ENCODE assay signal across 27 cellular contexts in the genomic region with DNA sequence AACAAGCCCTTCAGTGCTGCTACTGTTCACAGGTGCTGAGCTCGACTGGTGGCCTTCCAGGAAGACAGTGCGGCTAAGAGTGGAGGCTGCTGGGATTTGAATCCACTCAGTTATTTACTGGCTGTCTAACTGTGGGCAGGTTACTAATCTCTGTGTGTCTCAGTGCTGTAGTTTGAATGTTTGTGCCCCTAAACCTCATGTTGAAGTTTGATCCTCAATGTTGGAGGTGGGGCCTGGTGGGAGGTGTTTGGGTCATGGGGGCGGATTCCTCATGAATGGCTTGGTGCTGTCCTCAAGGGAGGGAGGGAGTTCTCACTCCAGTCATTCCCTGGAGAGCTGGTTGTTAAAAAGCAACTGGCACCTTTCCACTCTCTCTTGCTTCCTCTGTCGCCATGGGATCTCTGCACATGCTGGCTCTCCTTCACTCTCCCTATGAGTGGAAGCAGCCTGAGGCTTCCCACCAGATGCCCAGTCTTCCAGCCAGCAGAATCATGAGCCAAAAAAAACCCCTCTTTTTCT.
"Had no signal": no experiment of that assay in that cellular context is flagged by ENCODE, and none has a peak within 500 bp of the region (broad histone marks: within the 10 kb centered on the region; RNA-seq: fewer than 3 reads in every experiment).

No MANE protein-coding gene starts in this region.

- H3K36me3 ChIP-seq: adrenal gland, colonic mucosa, esophagus squamous epithelium, gastroesophageal sphincter, heart right ventricle, WERI-Rb-1 had no signal

- H3K27me3 ChIP-seq: adrenal gland, body of pancreas, colonic mucosa, gastroesophageal sphincter, heart right ventricle had no signal

- H3K27ac ChIP-seq: adrenal gland, body of pancreas, colonic mucosa, epithelial cell of prostate, esophagus squamous epithelium, gastroesophageal sphincter, heart right ventricle, WERI-Rb-1 had no signal

- DNase-seq: activated B cell treated with CpG ODN at 0.5 μM for 24 hours; activated CD4-positive, alpha-beta T cell treated with anti-CD3 and anti-CD28 coated beads for 48 hours; activated CD4-positive, alpha-beta T cell treated with anti-CD3 and anti-CD28 coated beads, Interleukin-2, amount 50 U/mL, for 1 hour; activated CD4-positive, alpha-beta T cell treated with anti-CD3 and anti-CD28 coated beads, Interleukin-2, amount 50 U/mL, for 48 hours; activated CD8-positive, alpha-beta memory T cell treated with anti-CD3 and anti-CD28 coated beads for 24 hours; activated CD8-positive, alpha-beta T cell treated with anti-CD3 and anti-CD28 coated beads for 36 hours; activated effector memory CD4-positive, alpha-beta T cell treated with anti-CD3 and anti-CD28 coated beads, Interleukin-2, amount 50 U/mL, for 16 hours; activated naive CD4-positive, alpha-beta T cell treated with anti-CD3 and anti-CD28 coated beads for 36 hours; activated naive CD8-positive, alpha-beta T cell treated with anti-CD3 and anti-CD28 coated beads for 36 hours; activated naive CD8-positive, alpha-beta T cell treated with anti-CD3 and anti-CD28 coated beads, Interleukin-2, amount 50 U/mL, for 24 hours; activated T-cell treated with anti-CD3 and anti-CD28 coated beads, Interleukin-2, amount 50 U/mL, for 4 hours; adrenal gland; amygdala; aorta; body of pancreas; central memory CD4-positive, alpha-beta T cell; cerebellar nuclear complex; colonic mucosa; effector CD8-positive, alpha-beta T cell; esophagus squamous epithelium; foreskin melanocyte; heart right ventricle; T-helper 17 cell; T1000; WERI-Rb-1 had no signal

- H3K4me3 ChIP-seq: adrenal gland, body of pancreas, colonic mucosa, esophagus squamous epithelium, gastroesophageal sphincter, heart right ventricle had no signal

- H3K9me3 ChIP-seq: adrenal gland, body of pancreas, colonic mucosa, esophagus squamous epithelium had no signal

- H3K4me1 ChIP-seq: adrenal gland, colonic mucosa had no signal
